20 cellular contexts compared by ENCODE assay signal in genomic region chr7:45080958-45081669, GRCh38. TPM values are rescaled to one million over a fixed set of nuclear protein-coding genes. Genes with fewer than 3 reads are reported as not detected.
A peak's percentile ranks its signal among the peaks of the same experiment; 100 is the strongest.
DNase-seq lines count a peak whose midpoint lies in the region; ATAC-seq and TF ChIP-seq lines count a peak whose summit lies in the region.
"Had no signal": no experiment of that assay in that cellular context is flagged by ENCODE, and none has a peak within 500 bp of the region (broad histone marks: within the 10 kb centered on the region; RNA-seq: fewer than 3 reads in every experiment).

No MANE protein-coding gene starts in this region.

- no peak for ATAC-seq in HG03135 (IDR thresholded peaks at IDR 0.05; ENCODE audit: unreplicated experiment)
- ATAC-seq: GM23338, PC-3 had no signal

- peak; percentile 23 for TF ChIP-seq CTCF in GM12873 (IDR thresholded peaks at IDR 0.05; ENCODE audit: insufficient read depth, low read depth, low read length, missing control alignments)
- TF ChIP-seq CTCF in neutrophil (IDR thresholded peaks at IDR 0.05), result no peak

- no peaks in the 10 kb centered on the region for H3K27me3 Mint-ChIP-seq in activated CD4-positive, alpha-beta T cell treated with anti-CD3 and anti-CD28 coated beads, Interleukin-2, amount 10 ng/mL, durations not matched to agents 24 days and 14 days

- peaks cover 6% of the 10 kb centered on the region for H3K36me3 Mint-ChIP-seq in activated CD4-positive, alpha-beta T cell treated with anti-CD3 and anti-CD28 coated beads, Interleukin-2, amount 10 ng/mL, durations not matched to agents 24 days and 14 days (ENCODE audit: low read depth)

- DNase-seq in activated CD4-positive, alpha-beta T cell treated with anti-CD3 and anti-CD28 coated beads, Interleukin-2, amount 10 ng/mL, durations not matched to agents 24 days and 14 days, result peak; percentile 66
- no peak for DNase-seq in activated CD4-positive, alpha-beta T cell treated with anti-CD3 and anti-CD28 coated beads for 48 hours
- no peak for DNase-seq in T1000 (lab: John Stamatoyannopoulos, UW)
- DNase-seq in NCI-H1105 (lab: John Stamatoyannopoulos, UW), result no peak
- DNase-seq: 8988T, heart left ventricle, lower lobe of right lung, MM.1S, NCI-H1694, NCI-H748 treated with DMSO at 0.1 percent for 48 hours, PC-3 had no signal

- H3K4me1 Mint-ChIP-seq in activated CD4-positive, alpha-beta T cell treated with anti-CD3 and anti-CD28 coated beads, Interleukin-2, amount 10 ng/mL, durations not matched to agents 24 days and 14 days, result no peaks in the 10 kb centered on the region
- H3K4me1 Mint-ChIP-seq: endodermal cell, GM23338 had no signal

- no peaks in the 10 kb centered on the region for H3K9me3 Mint-ChIP-seq in activated CD4-positive, alpha-beta T cell treated with anti-CD3 and anti-CD28 coated beads, Interleukin-2, amount 10 ng/mL, durations not matched to agents 24 days and 14 days
- H3K9me3 Mint-ChIP-seq: endodermal cell had no signal

- no peaks in the 10 kb centered on the region for H3K4me1 ChIP-seq in neutrophil (ENCODE audit: control insufficient read depth in 1 of 2, insufficient read depth in 1 of 2, low read depth in 1 of 2, low read length in 1 of 2)
- H3K4me1 ChIP-seq: lower lobe of right lung, parathyroid adenoma, suprapubic skin had no signal

- peaks cover 3% of the 10 kb centered on the region for H3K27me3 ChIP-seq in neutrophil
- H3K27me3 ChIP-seq: BLaER1 treated with 17β-estradiol and CSF1 and Interleukin-3, amounts not matched to agents 10 nM and 100 nM; heart left ventricle; suprapubic skin had no signal

- H3K4me3 ChIP-seq in neutrophil (ENCODE audit: low read depth in 1 of 2, low read length in 1 of 2), result no peak overlapping the region
- H3K4me3 ChIP-seq: BLaER1 treated with 17β-estradiol and CSF1 and Interleukin-3, amounts not matched to agents 10 nM and 100 nM; GM23338; heart left ventricle; lower lobe of right lung; suprapubic skin had no signal

- intact Hi-C loops in activated CD4-positive, alpha-beta T cell treated with anti-CD3 and anti-CD28 coated beads, Interleukin-2, amount 10 ng/mL, durations not matched to agents 24 days and 14 days (cut with micrococcal nuclease), result no loop called here

- H3K27ac ChIP-seq in angular gyrus (ENCODE audit: low read depth, low read length), result peak overlapping the region; percentile 73
- peak overlapping the region; percentile 41 for H3K27ac ChIP-seq in neutrophil
- H3K27ac ChIP-seq: heart left ventricle, lower lobe of right lung, parathyroid adenoma, suprapubic skin had no signal

- H3K27ac Mint-ChIP-seq in activated CD4-positive, alpha-beta T cell treated with anti-CD3 and anti-CD28 coated beads, Interleukin-2, amount 10 ng/mL, durations not matched to agents 24 days and 14 days, result no peak overlapping the region
- H3K27ac Mint-ChIP-seq: endodermal cell, GM23338 had no signal

- H3K4me3 Mint-ChIP-seq in activated CD4-positive, alpha-beta T cell treated with anti-CD3 and anti-CD28 coated beads, Interleukin-2, amount 10 ng/mL, durations not matched to agents 24 days and 14 days, result no peak overlapping the region
- H3K4me3 Mint-ChIP-seq: endodermal cell, GM23338 had no signal

- H3K9me3 ChIP-seq in neutrophil, result no peaks in the 10 kb centered on the region
- H3K9me3 ChIP-seq: BLaER1 treated with 17β-estradiol and CSF1 and Interleukin-3, amounts not matched to agents 10 nM and 100 nM; heart left ventricle; lower lobe of right lung; suprapubic skin had no signal

- peaks cover 19% of the 10 kb centered on the region for H3K36me3 ChIP-seq in neutrophil

RNA-seq across cellular contexts. Expression of gene NACAD, which starts 7.7 kb away (rescaled TPM):
- 0.09 and 0.31 TPM in 2 replicates for total RNA-seq in activated CD4-positive, alpha-beta T cell treated with anti-CD3 and anti-CD28 coated beads, Interleukin-2, amount 10 ng/mL, durations not matched to agents 24 days and 14 days

RNA-seq across cellular contexts. Expression of gene TBRG4, which starts 30.4 kb away (rescaled TPM):
- total RNA-seq in activated CD4-positive, alpha-beta T cell treated with anti-CD3 and anti-CD28 coated beads, Interleukin-2, amount 10 ng/mL, durations not matched to agents 24 days and 14 days, result 192 and 198 TPM in 2 replicates
